Comparison of ENCODE assay signal across 8 cellular contexts in genomic region chr12:6312529-6313325, GRCh38. TPM values are rescaled to one million over a fixed set of nuclear protein-coding genes. Genes with fewer than 3 reads are reported as not detected.
DNase-seq lines count a peak whose midpoint lies in the region; ATAC-seq, FAIRE-seq and TF ChIP-seq lines count a peak whose summit lies in the region.

No MANE protein-coding gene starts in this region.

- peak; percentile 78 for ATAC-seq in activated CD8-positive, alpha-beta T cell treated with anti-CD3 and anti-CD28 coated beads for 36 hours
- no peak for ATAC-seq in activated CD8-positive, alpha-beta T cell treated with anti-CD3 and anti-CD28 coated beads, Interleukin-2, amount 10 ng/mL, durations not matched to agents 7 days and 5 days
- peak; percentile 50 for ATAC-seq in HG02970 (IDR thresholded peaks at IDR 0.05; ENCODE audit: low FRiP score, unreplicated experiment)

- POLR2A ChIA-PET in activated CD8-positive, alpha-beta T cell treated with anti-CD3 and anti-CD28 coated beads for 36 hours (lab: Charles Lee) = interaction anchor here (0.8 kb wide), 1 partner anchor 10 kb away, joined by 3 read pairs; no protein-coding TSS in a partner anchor
- POLR2A ChIA-PET in activated CD8-positive, alpha-beta T cell treated with anti-CD3 and anti-CD28 coated beads, Interleukin-2, amount 10 ng/mL, durations not matched to agents 7 days and 5 days (lab: Charles Lee) = no interaction called here

- H3K36me3 Mint-ChIP-seq in activated CD8-positive, alpha-beta T cell treated with anti-CD3 and anti-CD28 coated beads for 36 hours (ENCODE audit: low read depth) = no peaks in the 10 kb centered on the region
- no peaks in the 10 kb centered on the region for H3K36me3 Mint-ChIP-seq in activated CD8-positive, alpha-beta T cell treated with anti-CD3 and anti-CD28 coated beads, Interleukin-2, amount 10 ng/mL, durations not matched to agents 7 days and 5 days (ENCODE audit: low read depth)
- H3K36me3 Mint-ChIP-seq in astrocyte (ENCODE audit: low read depth, unreplicated experiment) = peaks cover 1% of the 10 kb centered on the region

- H3K4ac ChIP-seq in neuronal stem cell (ENCODE audit: low read length) = peak overlapping the region; percentile 100

- peak overlapping the region; percentile 97 for H3K18ac ChIP-seq in neuronal stem cell (ENCODE audit: low read length)

- no peak overlapping the region for H3K4me2 ChIP-seq in astrocyte (ENCODE audit: low read length)
- no peak overlapping the region for H3K4me2 ChIP-seq in neuronal stem cell (ENCODE audit: insufficient read depth, low read length, poor library complexity, severe bottlenecking)

- intact Hi-C loops in activated CD8-positive, alpha-beta T cell treated with anti-CD3 and anti-CD28 coated beads for 36 hours (cut with micrococcal nuclease) = no loop called here

- peaks cover 8% of the 10 kb centered on the region for H3K27me3 Mint-ChIP-seq in activated CD8-positive, alpha-beta T cell treated with anti-CD3 and anti-CD28 coated beads for 36 hours
- H3K27me3 Mint-ChIP-seq in activated CD8-positive, alpha-beta T cell treated with anti-CD3 and anti-CD28 coated beads, Interleukin-2, amount 10 ng/mL, durations not matched to agents 7 days and 5 days (ENCODE audit: low read depth) = peaks cover 19% of the 10 kb centered on the region
- peaks cover 40% of the 10 kb centered on the region for H3K27me3 Mint-ChIP-seq in astrocyte (ENCODE audit: low read depth, unreplicated experiment)

- H3K4me3 ChIP-seq in astrocyte (ENCODE audit: insufficient read depth, low read depth, low read length) (no peak overlapping the region), neuronal stem cell (ENCODE audit: low read length in 2 of 2) (no peak overlapping the region)

- peak overlapping the region; percentile 97 for H3K23ac ChIP-seq in neuronal stem cell (ENCODE audit: low read depth, low read length, poor library complexity)

- no peak for TF ChIP-seq CTCF in activated CD8-positive, alpha-beta T cell treated with anti-CD3 and anti-CD28 coated beads for 36 hours (IDR thresholded peaks at IDR 0.05)
- TF ChIP-seq CTCF in astrocyte (IDR thresholded peaks at IDR 0.05; ENCODE audit: insufficient read depth, low read depth, low read length) = no peak

- H3K14ac ChIP-seq in neuronal stem cell (ENCODE audit: low read length) = peak overlapping the region; percentile 100

- H2AFZ ChIP-seq in astrocyte (ENCODE audit: low read depth, low read length) (no peak overlapping the region), neuronal stem cell (ENCODE audit: low read length) (peak overlapping the region; percentile 65)

- peak overlapping the region; percentile 96 for H2BK5ac ChIP-seq in neuronal stem cell (ENCODE audit: low read length)

- no peaks in the 10 kb centered on the region for H3K79me1 ChIP-seq in neuronal stem cell (ENCODE audit: low read depth, low read length)

- no peak overlapping the region for H3K4me3 Mint-ChIP-seq in activated CD8-positive, alpha-beta T cell treated with anti-CD3 and anti-CD28 coated beads for 36 hours
- no peak overlapping the region for H3K4me3 Mint-ChIP-seq in activated CD8-positive, alpha-beta T cell treated with anti-CD3 and anti-CD28 coated beads, Interleukin-2, amount 10 ng/mL, durations not matched to agents 7 days and 5 days
- H3K4me3 Mint-ChIP-seq in astrocyte (ENCODE audit: unreplicated experiment) = peak overlapping the region; percentile 65

- peak overlapping the region; percentile 88 for H4K91ac ChIP-seq in neuronal stem cell (ENCODE audit: low read depth, low read length, poor library complexity)

- peak overlapping the region; percentile 97 for H2BK12ac ChIP-seq in neuronal stem cell (ENCODE audit: low read length)

- no peak overlapping the region for H3K27ac Mint-ChIP-seq in activated CD8-positive, alpha-beta T cell treated with anti-CD3 and anti-CD28 coated beads for 36 hours
- H3K27ac Mint-ChIP-seq in activated CD8-positive, alpha-beta T cell treated with anti-CD3 and anti-CD28 coated beads, Interleukin-2, amount 10 ng/mL, durations not matched to agents 7 days and 5 days = no peak overlapping the region
- H3K27ac Mint-ChIP-seq in astrocyte (ENCODE audit: unreplicated experiment) = peak overlapping the region; percentile 88

- H2BK120ac ChIP-seq in neuronal stem cell (ENCODE audit: low read depth, low read length) = peak overlapping the region; percentile 98

- H3K27ac ChIP-seq in astrocyte (ENCODE audit: low read depth, low read length) (no peak overlapping the region), neuronal stem cell (replicated peaks; ENCODE audit: low read length) (no peak overlapping the region)

- peak overlapping the region; percentile 81 for H2BK15ac ChIP-seq in neuronal stem cell (ENCODE audit: low read length)

- no CpG with 5 or more reads among the region's 11 CpGs for WGBS in neuronal stem cell (ENCODE audit: extremely low coverage in 2 of 2, insufficient read length in 2 of 2, insufficient replicate concordance in 1 of 2), 2 donors

- peak; percentile 49 for DNase-seq in activated CD8-positive, alpha-beta T cell treated with anti-CD3 and anti-CD28 coated beads for 36 hours
- DNase-seq in activated CD8-positive, alpha-beta T cell treated with anti-CD3 and anti-CD28 coated beads, Interleukin-2, amount 10 ng/mL, durations not matched to agents 7 days and 5 days = no peak
- DNase-seq in astrocyte (ENCODE audit: low read depth) (no peak), neuronal stem cell (ENCODE audit: low spot score) (no peak), NCI-H82 (lab: John Stamatoyannopoulos, UW) (no peak), activated gamma-delta T cell (lab: John Stamatoyannopoulos, UW) (no peak), middle frontal gyrus (ENCODE audit: extremely low spot score, low spot score) (no peak)

- CTCF ChIA-PET in activated CD8-positive, alpha-beta T cell treated with anti-CD3 and anti-CD28 coated beads for 36 hours (lab: Charles Lee) = no interaction called here
- CTCF ChIA-PET in activated CD8-positive, alpha-beta T cell treated with anti-CD3 and anti-CD28 coated beads, Interleukin-2, amount 10 ng/mL, durations not matched to agents 7 days and 5 days (lab: Charles Lee) = interaction anchor here (0.6 to 0.8 kb wide), 2 partner anchors 11 to 22 kb away, joined by 3 to 4 read pairs; no protein-coding TSS in a partner anchor

- H4K20me1 ChIP-seq in astrocyte (ENCODE audit: insufficient read depth, low read length) = no peaks in the 10 kb centered on the region

- no peak overlapping the region for H3K9ac ChIP-seq in astrocyte (ENCODE audit: low read length)
- H3K9ac ChIP-seq in neuronal stem cell (ENCODE audit: low read depth, low read length, poor library complexity) = peak overlapping the region; percentile 78

- no peaks in the 10 kb centered on the region for H3K79me2 ChIP-seq in astrocyte (ENCODE audit: insufficient read depth, low read length)

- H3K36me3 ChIP-seq in astrocyte (ENCODE audit: insufficient read depth, low read length) = no peaks in the 10 kb centered on the region
- H3K36me3 ChIP-seq in neuronal stem cell (replicated peaks in 1 of 2; ENCODE audit: control insufficient read depth in 2 of 2, insufficient read depth in 2 of 2, low read length in 2 of 2) = no peaks in the 10 kb centered on the region

- peak overlapping the region; percentile 89 for H4K8ac ChIP-seq in neuronal stem cell (ENCODE audit: low read depth, low read length)

- peaks cover 3% of the 10 kb centered on the region for H3K27me3 ChIP-seq in astrocyte (ENCODE audit: insufficient read depth, low read length)
- H3K27me3 ChIP-seq in neuronal stem cell (ENCODE audit: control insufficient read depth in 3 of 3, insufficient read depth in 3 of 3, low read depth in 1 of 3, low read length in 3 of 3) = peaks cover 0 to 35% (median 21%) of the 10 kb centered on the region in 3 experiments

- no peak for FAIRE-seq in astrocyte (lab: Jason Lieb, UNC)

- H3K4me1 ChIP-seq in astrocyte (ENCODE audit: insufficient read depth, low read length) (peaks cover 5% of the 10 kb centered on the region), neuronal stem cell (ENCODE audit: control insufficient read depth in 2 of 2, insufficient read depth in 1 of 2, low read depth in 1 of 2, low read length in 2 of 2) (peaks cover 23 to 24% of the 10 kb centered on the region in 2 donors)

- no peaks in the 10 kb centered on the region for H3K9me3 Mint-ChIP-seq in activated CD8-positive, alpha-beta T cell treated with anti-CD3 and anti-CD28 coated beads for 36 hours
- H3K9me3 Mint-ChIP-seq in activated CD8-positive, alpha-beta T cell treated with anti-CD3 and anti-CD28 coated beads, Interleukin-2, amount 10 ng/mL, durations not matched to agents 7 days and 5 days (ENCODE audit: insufficient read depth) = no peaks in the 10 kb centered on the region
- peaks cover 2% of the 10 kb centered on the region for H3K9me3 Mint-ChIP-seq in astrocyte (ENCODE audit: unreplicated experiment)

- H3K9me3 ChIP-seq in astrocyte (ENCODE audit: insufficient read depth, low read depth, low read length) (no peaks in the 10 kb centered on the region), neuronal stem cell (replicated peaks in 1 of 2; ENCODE audit: control insufficient read depth in 2 of 2, insufficient read depth in 1 of 2, low read depth in 1 of 2, low read length in 2 of 2) (no peaks in the 10 kb centered on the region)

- peak overlapping the region; percentile 98 for H2AK5ac ChIP-seq in neuronal stem cell (ENCODE audit: low read depth, low read length)

- peaks cover 13% of the 10 kb centered on the region for H3K4me1 Mint-ChIP-seq in activated CD8-positive, alpha-beta T cell treated with anti-CD3 and anti-CD28 coated beads for 36 hours (ENCODE audit: low read depth)
- H3K4me1 Mint-ChIP-seq in activated CD8-positive, alpha-beta T cell treated with anti-CD3 and anti-CD28 coated beads, Interleukin-2, amount 10 ng/mL, durations not matched to agents 7 days and 5 days (ENCODE audit: low read depth) = peaks cover 10% of the 10 kb centered on the region
- H3K4me1 Mint-ChIP-seq in astrocyte (ENCODE audit: low read depth, unreplicated experiment) = peaks cover 13% of the 10 kb centered on the region

RNA-seq across cellular contexts. Expression of gene PLEKHG6, which starts 2.2 kb away (rescaled TPM):
- not detected for total RNA-seq in activated CD8-positive, alpha-beta T cell treated with anti-CD3 and anti-CD28 coated beads for 36 hours
- under 1 TPM in 1 of 2 experiments, not detected in 1; 0.47 TPM for total RNA-seq in activated CD8-positive, alpha-beta T cell treated with anti-CD3 and anti-CD28 coated beads, Interleukin-2, amount 10 ng/mL, durations not matched to agents 7 days and 5 days
- 0.72 and 2.5 TPM in 2 replicates for total RNA-seq in astrocyte
- 1.2 TPM for polyA plus RNA-seq in neuronal stem cell (2013, experiment 1 of 2)
- 1.3 TPM for polyA plus RNA-seq in neuronal stem cell (2013, experiment 2 of 2)

RNA-seq across cellular contexts. Expression of gene TNFRSF1A, which starts 29.1 kb away (rescaled TPM):
- total RNA-seq in activated CD8-positive, alpha-beta T cell treated with anti-CD3 and anti-CD28 coated beads for 36 hours = 10 to 100 TPM; 40.6 TPM
- 10 to 100 TPM; 58.8 to 63.4 TPM for total RNA-seq in activated CD8-positive, alpha-beta T cell treated with anti-CD3 and anti-CD28 coated beads, Interleukin-2, amount 10 ng/mL, durations not matched to agents 7 days and 5 days
- 118 and 128 TPM in 2 replicates for total RNA-seq in astrocyte
- polyA plus RNA-seq in neuronal stem cell (2013, experiment 1 of 2) = 35.2 TPM
- polyA plus RNA-seq in neuronal stem cell (2013, experiment 2 of 2) = 34.5 TPM
